19 cellular contexts compared by ENCODE assay signal in the genomic region with DNA sequence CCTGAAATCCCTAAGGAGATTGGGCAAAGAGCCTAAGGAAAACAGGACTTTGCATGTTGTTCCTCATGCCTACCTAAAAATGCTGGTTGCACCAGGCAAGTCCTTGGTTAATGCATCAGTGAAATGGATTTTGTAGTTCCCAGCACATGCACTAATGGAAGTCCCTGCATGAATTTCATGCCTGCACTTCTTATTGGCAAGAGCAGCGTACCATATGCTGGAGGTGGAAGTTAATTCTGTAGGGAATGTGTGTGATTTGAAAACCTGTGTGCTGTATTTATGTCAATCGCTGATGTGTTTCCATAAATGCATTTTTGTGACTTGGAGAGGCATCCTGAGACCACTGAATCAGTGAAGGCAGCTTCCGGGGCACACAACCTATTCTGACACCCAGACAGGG.
"Had no signal": no experiment of that assay in that cellular context is flagged by ENCODE, and none has a peak within 500 bp of the region (broad histone marks: within the 10 kb centered on the region; RNA-seq: fewer than 3 reads in every experiment).

No MANE protein-coding gene starts in this region.

- H3K9me3 Mint-ChIP-seq: activated T-cell treated with anti-CD3 and anti-CD28 coated beads, Interleukin-2, amount 50 U/mL, for 24 hours; activated T-helper 17 cell treated with anti-CD3 and anti-CD28 coated beads, Interleukin-2, amount 50 U/mL, for 72 hours; natural killer cell; stimulated activated effector memory CD8-positive, alpha-beta T cell treated with anti-CD3 and anti-CD28 coated beads, Interleukin-12 subunit alpha, Interleukin-12 subunit beta, amount 100 ng/mL, for 72 hours; stimulated activated naive CD8-positive, alpha-beta T cell treated with anti-CD3 and anti-CD28 coated beads, Interleukin-15, amount 100 ng/mL, for 72 hours had no signal

- DNase-seq: activated CD8-positive, alpha-beta memory T cell treated with anti-CD3 and anti-CD28 coated beads, Interleukin-2, amount 50 U/mL, for 4 hours; activated naive CD4-positive, alpha-beta T cell; activated T-cell treated with anti-CD3 and anti-CD28 coated beads, Interleukin-2, amount 50 U/mL, for 24 hours; adrenal gland; left lung; midbrain; natural killer cell; stimulated activated CD4-positive, alpha-beta T cell treated with anti-CD3 and anti-CD28 coated beads, Interleukin-2, amount 100 ng/mL, for 24 hours; stimulated activated naive CD8-positive, alpha-beta T cell treated with anti-CD3 and anti-CD28 coated beads, Interleukin-15, amount 100 ng/mL, for 72 hours; T-helper 9 cell; tibial artery had no signal

- H3K9me3 ChIP-seq: adrenal gland, breast epithelium, left lung, tibial artery had no signal

- H3K9ac ChIP-seq: parathyroid adenoma had no signal

- H3K79me2 ChIP-seq: parathyroid adenoma had no signal

- H3K36me3 ChIP-seq: adrenal gland, breast epithelium, left lung, tibial artery had no signal

- H3K27me3 ChIP-seq: adrenal gland, breast epithelium, left lung, tibial artery had no signal

- H3K4me1 Mint-ChIP-seq: activated T-helper 17 cell treated with anti-CD3 and anti-CD28 coated beads, Interleukin-2, amount 50 U/mL, for 72 hours; central memory CD8-positive, alpha-beta T cell; stimulated activated effector memory CD8-positive, alpha-beta T cell treated with anti-CD3 and anti-CD28 coated beads, Interleukin-12 subunit alpha, Interleukin-12 subunit beta, amount 100 ng/mL, for 72 hours; stimulated activated naive CD8-positive, alpha-beta T cell treated with anti-CD3 and anti-CD28 coated beads, Interleukin-15, amount 100 ng/mL, for 72 hours had no signal

- H3K27ac ChIP-seq: adrenal gland, breast epithelium, coronary artery, left lung, parathyroid adenoma, tibial artery had no signal

- H3K27me3 Mint-ChIP-seq: central memory CD8-positive, alpha-beta T cell; stimulated activated naive CD8-positive, alpha-beta T cell treated with anti-CD3 and anti-CD28 coated beads, Interleukin-15, amount 100 ng/mL, for 72 hours had no signal

- H2AFZ ChIP-seq: parathyroid adenoma had no signal

- H3K27ac Mint-ChIP-seq: activated naive CD8-positive, alpha-beta T cell; activated T-cell treated with anti-CD3 and anti-CD28 coated beads, Interleukin-2, amount 50 U/mL, for 24 hours; activated T-helper 17 cell treated with anti-CD3 and anti-CD28 coated beads, Interleukin-2, amount 50 U/mL, for 72 hours; natural killer cell; stimulated activated effector memory CD8-positive, alpha-beta T cell treated with anti-CD3 and anti-CD28 coated beads, Interleukin-12 subunit alpha, Interleukin-12 subunit beta, amount 100 ng/mL, for 72 hours; stimulated activated naive CD8-positive, alpha-beta T cell treated with anti-CD3 and anti-CD28 coated beads, Interleukin-15, amount 100 ng/mL, for 72 hours had no signal

- H3K4me3 ChIP-seq: adrenal gland, breast epithelium, coronary artery, left lung, lung, tibial artery had no signal

- H3K36me3 Mint-ChIP-seq: activated naive CD8-positive, alpha-beta T cell; natural killer cell; stimulated activated effector memory CD8-positive, alpha-beta T cell treated with anti-CD3 and anti-CD28 coated beads, Interleukin-12 subunit alpha, Interleukin-12 subunit beta, amount 100 ng/mL, for 72 hours had no signal

- H3K4me1 ChIP-seq: adrenal gland, breast epithelium, left lung, parathyroid adenoma had no signal

- H3K4me3 Mint-ChIP-seq: activated naive CD8-positive, alpha-beta T cell; activated T-cell treated with anti-CD3 and anti-CD28 coated beads, Interleukin-2, amount 50 U/mL, for 24 hours; activated T-helper 17 cell treated with anti-CD3 and anti-CD28 coated beads, Interleukin-2, amount 50 U/mL, for 72 hours; central memory CD8-positive, alpha-beta T cell; natural killer cell; stimulated activated effector memory CD8-positive, alpha-beta T cell treated with anti-CD3 and anti-CD28 coated beads, Interleukin-12 subunit alpha, Interleukin-12 subunit beta, amount 100 ng/mL, for 72 hours; stimulated activated naive CD8-positive, alpha-beta T cell treated with anti-CD3 and anti-CD28 coated beads, Interleukin-15, amount 100 ng/mL, for 72 hours had no signal
